Comparison of ENCODE assay signal across 8 cellular contexts in the genomic region with DNA sequence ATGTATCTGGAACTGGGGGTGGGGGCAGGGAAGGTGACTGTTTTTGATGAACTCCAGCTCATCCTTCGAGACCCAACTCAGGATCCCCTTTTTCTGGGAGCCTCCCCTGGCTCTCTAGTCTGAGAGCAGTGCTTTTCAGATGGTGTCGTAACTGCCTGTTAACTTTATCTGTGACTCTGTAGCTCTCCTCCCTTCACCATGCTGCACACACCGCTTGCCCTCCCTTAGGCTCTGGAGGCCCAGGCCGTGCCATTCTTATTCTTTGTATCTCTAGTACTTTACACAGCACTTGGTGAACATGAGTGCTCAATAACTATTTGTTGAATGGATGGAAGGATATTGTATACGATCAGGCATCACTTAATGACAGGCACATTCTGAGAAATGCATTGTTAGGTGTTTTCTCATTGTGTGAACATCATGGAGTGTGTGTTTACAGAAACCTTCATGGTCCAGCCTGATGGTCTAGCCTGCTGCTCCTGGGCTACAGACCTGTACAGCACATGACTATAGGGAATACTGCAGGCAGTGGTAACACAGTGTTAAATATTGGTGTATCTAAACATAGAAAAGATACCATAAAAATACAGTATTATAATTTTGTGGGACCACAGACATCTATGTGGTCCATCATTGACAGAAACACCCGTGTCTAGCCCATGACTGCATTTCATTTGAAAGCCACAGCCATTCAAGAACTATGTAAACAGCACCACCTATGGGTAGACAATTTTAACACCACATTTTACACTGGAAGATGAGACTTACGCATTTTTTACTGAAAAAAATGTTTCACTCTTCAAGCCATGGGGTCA.
DNase-seq lines count a peak whose midpoint lies in the region; ATAC-seq, FAIRE-seq and TF ChIP-seq lines count a peak whose summit lies in the region.

No MANE protein-coding gene starts in this region.

- POLR2A ChIA-PET in RWPE1 (lab: Yijun Ruan, JAX; ENCODE audit: low non-redundant PET), result no interaction called here

- peak; percentile 77 for TF ChIP-seq CTCF in RWPE1 (conservative IDR thresholded peaks at IDR 0.05; ENCODE audit: low read depth)

- peak; percentile 79 for DNase-seq in COR-L47 (lab: John Stamatoyannopoulos, UW)
- DNase-seq in LoVo (ENCODE audit: low spot score), result peak; percentile 68
- DNase-seq in RWPE1 (ENCODE audit: low spot score), result peak; percentile 58
- DNase-seq in midbrain (lab: John Stamatoyannopoulos, UW), result peak; percentile 83

- no peak overlapping the region for H3K27ac ChIP-seq in RWPE1

- FAIRE-seq in endometrium (lab: Jason Lieb, UNC), result peak; percentile 93

- ATAC-seq in GM18870 (IDR thresholded peaks at IDR 0.05; ENCODE audit: unreplicated experiment), result peak; percentile 58
- ATAC-seq in HG03439 (IDR thresholded peaks at IDR 0.05; ENCODE audit: unreplicated experiment), result no peak
- no peak for ATAC-seq in HG02642 (IDR thresholded peaks at IDR 0.05; ENCODE audit: poor library complexity, unreplicated experiment)

- CTCF ChIA-PET in RWPE1 (lab: Yijun Ruan, JAX), result interaction anchor here (0.6 to 1.5 kb wide), 8 partner anchors 10 to 1803 kb away, joined by 3 to 6 read pairs (median 4); no protein-coding TSS in a partner anchor
